ENCODE assay signal across 8 cellular contexts in genomic region chr18:13216732-13217465, GRCh38. TPM values are rescaled to one million over a fixed set of nuclear protein-coding genes. Genes with fewer than 3 reads are reported as not detected.
DNase-seq lines count a peak whose midpoint lies in the region; ATAC-seq and TF ChIP-seq lines count a peak whose summit lies in the region.

No MANE protein-coding gene starts in this region.

- ATAC-seq in HG03442 (IDR thresholded peaks at IDR 0.05; ENCODE audit: unreplicated experiment) (peak; percentile 43), WTC11 (peak; percentile 53), GM18861 (IDR thresholded peaks at IDR 0.05; ENCODE audit: unreplicated experiment) (no peak)
- ATAC-seq in stimulated activated naive CD8-positive, alpha-beta T cell treated with anti-CD3 and anti-CD28 coated beads, Interleukin-15, Interleukin-2, amounts not matched to agents 100 U/mL and 50 U/mL, for 24 hours: peak; percentile 52

- H3K27ac Mint-ChIP-seq in WTC11: no peak overlapping the region
- peak overlapping the region; percentile 85 for H3K27ac Mint-ChIP-seq in dendritic cell treated with granulocyte-macrophage colony-stimulating factor and Interleukin-4, amounts not matched to agents 40 ng/mL and 50 ng/mL, for 4 days

- TF ChIP-seq CTCF in GM12872 (IDR thresholded peaks at IDR 0.05; ENCODE audit: insufficient read depth, low read depth, low read length): peak; percentile 31; the same call in 1 of the 3 replicates
- TF ChIP-seq CTCF in WTC11 (IDR thresholded peaks at IDR 0.05): no peak

- no peaks in the 10 kb centered on the region for H3K36me3 ChIP-seq in mesodermal cell (ENCODE audit: control insufficient read depth, insufficient read depth, low read length)

- H3K36me3 Mint-ChIP-seq in WTC11: no peaks in the 10 kb centered on the region
- H3K36me3 Mint-ChIP-seq in dendritic cell treated with granulocyte-macrophage colony-stimulating factor and Interleukin-4, amounts not matched to agents 40 ng/mL and 50 ng/mL, for 4 days (ENCODE audit: low read depth): peaks cover 9% of the 10 kb centered on the region

- H3K4me3 ChIP-seq in mesodermal cell (ENCODE audit: extremely low read depth, insufficient read depth, low read length, poor library complexity, severe bottlenecking): peak overlapping the region; percentile 57

- H3K4me1 ChIP-seq in mesodermal cell (ENCODE audit: control insufficient read depth, insufficient read depth, low read length, poor library complexity, severe bottlenecking): peaks cover 23% of the 10 kb centered on the region

- POLR2A ChIA-PET in WTC11 (lab: Charles Lee): no interaction called here

- intact Hi-C loops in dendritic cell treated with granulocyte-macrophage colony-stimulating factor and Interleukin-4, amounts not matched to agents 40 ng/mL and 50 ng/mL, for 4 days (cut with micrococcal nuclease): loop anchor here (1.0 to 5.0 kb wide), 5 partner anchors 165 to 510 kb away; partner anchors contain the start of genes FAM210A and RNMT

- peaks cover 31% of the 10 kb centered on the region for H3K4me1 Mint-ChIP-seq in WTC11
- peaks cover 64% of the 10 kb centered on the region for H3K4me1 Mint-ChIP-seq in dendritic cell treated with granulocyte-macrophage colony-stimulating factor and Interleukin-4, amounts not matched to agents 40 ng/mL and 50 ng/mL, for 4 days (ENCODE audit: low read depth)

- H3K9me3 ChIP-seq in mesodermal cell (ENCODE audit: control insufficient read depth, low read length): no peaks in the 10 kb centered on the region

- CTCF ChIA-PET in WTC11 (lab: Charles Lee): interaction anchor here (0.7 to 4.6 kb wide), 38 partner anchors 9 to 857 kb away, joined by 3 to 25 read pairs (median 4); no protein-coding TSS in a partner anchor

- DNase-seq in WTC11 (ENCODE audit: low spot score): peak; percentile 68
- peak; percentile 67 for DNase-seq in stimulated activated naive CD8-positive, alpha-beta T cell treated with anti-CD3 and anti-CD28 coated beads, Interleukin-15, Interleukin-2, amounts not matched to agents 100 U/mL and 50 U/mL, for 24 hours
- DNase-seq in cerebellar cortex (ENCODE audit: low spot score): no peak

- 5 to 7% methylated on average over 22 to 53 of the region's 59 CpGs for WGBS in mesodermal cell (ENCODE audit: insufficient coverage in 2 of 2), 2 experiments

- H3K4me3 Mint-ChIP-seq in WTC11: peak overlapping the region; percentile 77
- peak overlapping the region; percentile 64 for H3K4me3 Mint-ChIP-seq in dendritic cell treated with granulocyte-macrophage colony-stimulating factor and Interleukin-4, amounts not matched to agents 40 ng/mL and 50 ng/mL, for 4 days

- no peak overlapping the region for H3K27ac ChIP-seq in mesodermal cell (ENCODE audit: low read depth, low read length, severe bottlenecking)

- H3K27me3 Mint-ChIP-seq in WTC11 (ENCODE audit: low read depth): peaks cover 54% of the 10 kb centered on the region
- H3K27me3 Mint-ChIP-seq in dendritic cell treated with granulocyte-macrophage colony-stimulating factor and Interleukin-4, amounts not matched to agents 40 ng/mL and 50 ng/mL, for 4 days: peaks cover 5% of the 10 kb centered on the region

- no peaks in the 10 kb centered on the region for H3K9me3 Mint-ChIP-seq in WTC11
- H3K9me3 Mint-ChIP-seq in dendritic cell treated with granulocyte-macrophage colony-stimulating factor and Interleukin-4, amounts not matched to agents 40 ng/mL and 50 ng/mL, for 4 days: no peaks in the 10 kb centered on the region

TF ChIP-seq in WTC11, 78 proteins besides CTCF, POLR2A, EP300 and RAD21:
- peak; percentile 59; the same call in 1 of the 2 replicates for TF ChIP-seq HMGXB4 (CRISPR knock-in tag; IDR thresholded peaks at IDR 0.05)
- no peak for TF ChIP-seq IRF1 (CRISPR knock-in tag; IDR thresholded peaks at IDR 0.05)
- no peak for TF ChIP-seq GRHL2 (CRISPR knock-in tag; IDR thresholded peaks at IDR 0.05; ENCODE audit: insufficient replicate concordance, severe bottlenecking)

RNA-seq across cellular contexts. Expression of gene LDLRAD4, which starts 1.7 kb away (rescaled TPM):
- 2.9 to 6.2 TPM (median 3.0 TPM) in 3 replicates for total RNA-seq in WTC11 (2021)
- polyA plus RNA-seq in mesodermal cell (2013, experiment 1 of 2): 6.0 TPM
- 4.9 TPM for polyA plus RNA-seq in mesodermal cell (2013, experiment 2 of 2)
